In the genomic region with DNA sequence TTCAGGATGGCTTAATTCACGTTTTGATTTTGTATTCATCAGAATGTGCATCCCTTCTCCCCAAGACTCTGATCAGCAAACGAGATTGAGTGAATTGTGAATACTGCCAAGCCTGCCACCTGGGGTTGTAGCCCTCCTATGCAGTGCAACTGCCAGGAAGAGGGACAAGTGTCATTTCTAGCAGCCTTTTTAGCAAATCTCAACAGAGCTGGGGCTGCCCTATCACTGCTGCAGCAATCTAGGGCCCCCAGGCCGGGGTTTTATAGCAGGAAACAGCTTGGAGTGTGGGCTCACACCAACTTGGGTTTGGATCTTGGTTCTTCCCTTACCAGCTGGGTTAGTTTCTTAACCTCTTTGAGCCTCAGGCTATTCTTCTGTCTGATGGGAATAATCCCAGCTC, we compare ENCODE assay signal across 11 cellular contexts.
A peak's percentile ranks its signal among the peaks of the same experiment; 100 is the strongest.
DNase-seq lines count a peak whose midpoint lies in the region; ATAC-seq and TF ChIP-seq lines count a peak whose summit lies in the region.
"Had no signal": no experiment of that assay in that cellular context is flagged by ENCODE, and none has a peak within 500 bp of the region (broad histone marks: within the 10 kb centered on the region; RNA-seq: fewer than 3 reads in every experiment).

No MANE protein-coding gene starts in this region.

- H4K20me1 ChIP-seq in OCI-LY3 (ENCODE audit: insufficient read depth, low read length) = no peaks in the 10 kb centered on the region

- H3K36me3 ChIP-seq in OCI-LY3 (replicated peaks; ENCODE audit: low read depth, low read length) (no peaks in the 10 kb centered on the region), neutrophil (peaks cover 42% of the 10 kb centered on the region)

- no peak overlapping the region for H2AFZ ChIP-seq in OCI-LY3 (ENCODE audit: low read depth, low read length)

- TF ChIP-seq POLR2A in GM18505 (IDR thresholded peaks at IDR 0.05; ENCODE audit: borderline replicate concordance, extremely low read depth, insufficient read depth, insufficient read length) = no peak

- TF ChIP-seq CTCF in OCI-LY3 (IDR thresholded peaks at IDR 0.05; ENCODE audit: low read depth, low read length) (no peak), neutrophil (IDR thresholded peaks at IDR 0.05) (no peak)

- no peak overlapping the region for H3K4me3 ChIP-seq in OCI-LY3 (ENCODE audit: low read length)
- peak overlapping the region in 1 of 2 experiments; percentile 42 for H3K4me3 ChIP-seq in neutrophil (ENCODE audit: low read depth in 1 of 2, low read length in 1 of 2)

- H3K27me3 ChIP-seq in OCI-LY3 (ENCODE audit: low read depth, low read length) = peaks cover 4% of the 10 kb centered on the region; the same call in 1 of the 2 replicates
- no peaks in the 10 kb centered on the region for H3K27me3 ChIP-seq in neutrophil

- peak overlapping the region; percentile 77; the same call in 1 of the 2 replicates for H3K4me2 ChIP-seq in OCI-LY3 (ENCODE audit: low read length)

- no peaks in the 10 kb centered on the region for H3K79me2 ChIP-seq in OCI-LY3 (ENCODE audit: low read length)

- H3K9me3 ChIP-seq in OCI-LY3 (ENCODE audit: insufficient read depth, low read length) (no peaks in the 10 kb centered on the region), neutrophil (no peaks in the 10 kb centered on the region)

- ATAC-seq in GM18505 (IDR thresholded peaks at IDR 0.05; ENCODE audit: unreplicated experiment) (peak; percentile 15), GM21786 (IDR thresholded peaks at IDR 0.05; ENCODE audit: unreplicated experiment) (peak; percentile 16), HG02571 (IDR thresholded peaks at IDR 0.05; ENCODE audit: unreplicated experiment) (no peak)
- ATAC-seq: activated CD4-positive, alpha-beta T cell treated with anti-CD3 and anti-CD28 coated beads for 36 hours had no signal

- H3K9ac ChIP-seq in OCI-LY3 (ENCODE audit: low read length) = no peak overlapping the region

- DNase-seq in NCI-H1105 treated with DMSO at 0.1 percent for 48 hours (lab: John Stamatoyannopoulos, UW) = no peak
- DNase-seq in NCI-H748 (lab: John Stamatoyannopoulos, UW; ENCODE audit: unreplicated experiment) = no peak
- no peak for DNase-seq in NCI-H2107 (lab: John Stamatoyannopoulos, UW)
- DNase-seq: activated CD4-positive, alpha-beta T cell treated with anti-CD3 and anti-CD28 coated beads for 36 hours; NCI-H1694 had no signal

- H3K27ac ChIP-seq in OCI-LY3 (ENCODE audit: low read length) (no peak overlapping the region), neutrophil (peak overlapping the region; percentile 61)
- H3K27ac ChIP-seq: RWPE1 had no signal

- H3K4me1 ChIP-seq in OCI-LY3 (ENCODE audit: low read length) = peaks cover 12% of the 10 kb centered on the region
- H3K4me1 ChIP-seq in neutrophil (ENCODE audit: control insufficient read depth in 1 of 2, insufficient read depth in 1 of 2, low read depth in 1 of 2, low read length in 1 of 2) = peaks cover 50 to 55% of the 10 kb centered on the region in 2 experiments
